ENCODE assay signal across 8 cellular contexts in the genomic region with DNA sequence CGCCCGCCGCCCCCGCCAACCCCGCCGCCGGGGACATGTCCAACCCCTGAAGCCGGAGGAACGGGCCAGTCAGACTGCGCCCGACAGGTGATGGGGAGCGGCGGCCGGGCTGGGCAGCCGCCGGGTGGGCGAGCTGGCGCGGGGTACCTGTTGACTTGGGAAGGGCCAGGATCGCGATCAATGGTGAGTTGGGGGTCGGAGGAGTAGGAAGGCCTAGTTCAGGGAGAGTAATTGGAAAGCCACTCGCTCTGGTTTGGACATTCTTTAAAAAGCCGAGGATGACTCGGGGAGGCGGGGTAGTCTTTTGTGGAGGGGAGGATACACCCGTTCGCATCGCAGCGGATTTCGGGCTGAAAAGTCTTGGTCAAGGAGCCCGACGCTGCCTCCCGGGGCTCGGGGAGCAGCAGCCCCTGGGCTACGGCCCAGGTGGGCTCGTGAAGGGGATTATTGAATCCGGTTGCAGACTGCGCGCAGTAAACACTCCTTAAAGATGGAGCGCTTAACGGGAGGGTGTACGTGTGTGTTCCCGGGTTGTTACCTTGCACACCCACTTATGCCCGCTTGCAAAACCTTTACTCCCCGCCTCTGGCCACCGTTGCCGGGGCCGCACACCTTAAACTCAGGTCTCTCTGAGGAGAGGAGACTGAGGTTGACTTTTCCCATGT.
DNase-seq lines count a peak whose midpoint lies in the region; ATAC-seq and TF ChIP-seq lines count a peak whose summit lies in the region.

No MANE protein-coding gene starts in this region.

- H3K27me3 Mint-ChIP-seq in activated CD4-positive, alpha-beta T cell treated with anti-CD3 and anti-CD28 coated beads for 36 hours: no peaks in the 10 kb centered on the region

- TF ChIP-seq CTCF in lower leg skin (IDR thresholded peaks at IDR 0.05): no peak

- DNase-seq in activated CD4-positive, alpha-beta T cell treated with anti-CD3 and anti-CD28 coated beads for 36 hours: peak; percentile 38
- DNase-seq in activated CD4-positive, alpha-beta T cell treated with anti-CD3 and anti-CD28 coated beads for 1 hour: no peak
- DNase-seq in T-helper 9 cell (peak; percentile 2), dermis blood vessel endothelial cell (peak; percentile 34), lower leg skin (ENCODE audit: low spot score in 2 of 2) (peak in 1 of 2 donors; percentile 88)
- peak; percentile 2 for DNase-seq in stimulated activated naive CD4-positive, alpha-beta T cell treated with Interleukin-2 at 50 U/mL for 16 hours (lab: John Stamatoyannopoulos, UW)

- no peaks in the 10 kb centered on the region for H3K36me3 Mint-ChIP-seq in activated CD4-positive, alpha-beta T cell treated with anti-CD3 and anti-CD28 coated beads for 36 hours (ENCODE audit: low read depth)

- POLR2A ChIA-PET in activated CD4-positive, alpha-beta T cell treated with anti-CD3 and anti-CD28 coated beads for 36 hours (lab: Charles Lee): interaction anchor here (0.5 to 0.6 kb wide), 2 partner anchors 90 to 367 kb away, joined by 3 to 4 read pairs; no protein-coding TSS in a partner anchor

- no peak for TF ChIP-seq POLR2A in lower leg skin (IDR thresholded peaks at IDR 0.05)

- 0 to 1% methylated on average over 33 to 40 of the region's 49 CpGs for WGBS in lower leg skin, 2 donors

- H3K27ac Mint-ChIP-seq in activated CD4-positive, alpha-beta T cell treated with anti-CD3 and anti-CD28 coated beads for 36 hours: peak overlapping the region; percentile 87

- peak overlapping the region; percentile 73 for H3K4me3 ChIP-seq in lower leg skin (ENCODE audit: low read depth, poor library complexity, severe bottlenecking)

- peak overlapping the region; percentile 95 for H3K4me3 Mint-ChIP-seq in activated CD4-positive, alpha-beta T cell treated with anti-CD3 and anti-CD28 coated beads for 36 hours

- intact Hi-C loops in activated CD4-positive, alpha-beta T cell treated with anti-CD3 and anti-CD28 coated beads for 36 hours (cut with DNase I, micrococcal nuclease): loop anchor here in 1 of 2 experiments (5.0 kb wide), 1 partner anchor 116 kb away; no protein-coding TSS in a partner anchor
- intact Hi-C loops in lower leg skin (cut with DNase I; ENCODE audit: low total_unique reads): no loop called here

- no peaks in the 10 kb centered on the region for H3K9me3 Mint-ChIP-seq in activated CD4-positive, alpha-beta T cell treated with anti-CD3 and anti-CD28 coated beads for 36 hours (ENCODE audit: low read depth)

- peak; percentile 11 for ATAC-seq in activated CD4-positive, alpha-beta T cell treated with anti-CD3 and anti-CD28 coated beads for 36 hours
- ATAC-seq in HG03342 (IDR thresholded peaks at IDR 0.05; ENCODE audit: unreplicated experiment): peak; percentile 14
- ATAC-seq in GM18861 (IDR thresholded peaks at IDR 0.05; ENCODE audit: unreplicated experiment): no peak

- H3K4me1 Mint-ChIP-seq in activated CD4-positive, alpha-beta T cell treated with anti-CD3 and anti-CD28 coated beads for 36 hours: peaks cover 30% of the 10 kb centered on the region

- CTCF ChIA-PET in activated CD4-positive, alpha-beta T cell treated with anti-CD3 and anti-CD28 coated beads for 36 hours (lab: Charles Lee): interaction anchor here (0.6 kb wide), 1 partner anchor 512 kb away, joined by 3 read pairs; no protein-coding TSS in a partner anchor
